2 cellular contexts compared by ENCODE assay signal in genomic region chr6:52361347-52361944, GRCh38.
TF ChIP-seq lines count a peak whose summit lies in the region.

No MANE protein-coding gene starts in this region.

TF ChIP-seq in HEK293, 187 proteins besides CTCF, POLR2A, EP300 and RAD21 (continued from another document):
- TF ChIP-seq, protein P1, sequence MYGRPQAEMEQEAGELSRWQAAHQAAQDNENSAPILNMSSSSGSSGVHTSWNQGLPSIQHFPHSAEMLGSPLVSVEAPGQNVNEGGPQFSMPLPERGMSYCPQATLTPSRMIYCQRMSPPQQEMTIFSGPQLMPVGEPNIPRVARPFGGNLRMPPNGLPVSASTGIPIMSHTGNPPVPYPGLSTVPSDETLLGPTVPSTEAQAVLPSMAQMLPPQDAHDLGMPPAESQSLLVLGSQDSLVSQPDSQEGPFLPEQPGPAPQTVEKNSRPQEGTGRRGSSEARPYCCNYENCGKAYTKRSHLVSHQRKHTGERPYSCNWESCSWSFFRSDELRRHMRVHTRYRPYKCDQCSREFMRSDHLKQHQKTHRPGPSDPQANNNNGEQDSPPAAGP (tag by site-specific recombination; IDR thresholded peaks at IDR 0.05) = peak; percentile 99
- TF ChIP-seq, protein P2, sequence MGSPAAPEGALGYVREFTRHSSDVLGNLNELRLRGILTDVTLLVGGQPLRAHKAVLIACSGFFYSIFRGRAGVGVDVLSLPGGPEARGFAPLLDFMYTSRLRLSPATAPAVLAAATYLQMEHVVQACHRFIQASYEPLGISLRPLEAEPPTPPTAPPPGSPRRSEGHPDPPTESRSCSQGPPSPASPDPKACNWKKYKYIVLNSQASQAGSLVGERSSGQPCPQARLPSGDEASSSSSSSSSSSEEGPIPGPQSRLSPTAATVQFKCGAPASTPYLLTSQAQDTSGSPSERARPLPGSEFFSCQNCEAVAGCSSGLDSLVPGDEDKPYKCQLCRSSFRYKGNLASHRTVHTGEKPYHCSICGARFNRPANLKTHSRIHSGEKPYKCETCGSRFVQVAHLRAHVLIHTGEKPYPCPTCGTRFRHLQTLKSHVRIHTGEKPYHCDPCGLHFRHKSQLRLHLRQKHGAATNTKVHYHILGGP (tag by site-specific recombination; IDR thresholded peaks at IDR 0.05) = peak; percentile 51; the same call in 1 of the 2 replicates
- TF ChIP-seq ZNF76 (tag by site-specific recombination; IDR thresholded peaks at IDR 0.05; ENCODE audit: borderline replicate concordance, low read depth) (no peak), SP7 (tag by site-specific recombination; IDR thresholded peaks at IDR 0.05) (peak; percentile 83), ZNF561 (tag by site-specific recombination; IDR thresholded peaks at IDR 0.05; ENCODE audit: borderline replicate concordance) (peak; percentile 57; the same call in 1 of the 2 replicates), ZNF843 (tag by site-specific recombination; IDR thresholded peaks at IDR 0.05) (peak; percentile 65; the same call in 1 of the 2 replicates), ZNF366 (tag by site-specific recombination; conservative IDR thresholded peaks at IDR 0.05) (0 out of 2 replicates have a peak, but pooled peaks have one; percentile 9), SALL2 (tag by site-specific recombination; IDR thresholded peaks at IDR 0.05; ENCODE audit: borderline replicate concordance) (no peak), ZSCAN5A (tag by site-specific recombination; IDR thresholded peaks at IDR 0.05) (no peak)

TF ChIP-seq in HepG2, 621 proteins besides CTCF, POLR2A, EP300 and RAD21 (continued from another document):
- TF ChIP-seq RXRB (CRISPR knock-in tag; IDR thresholded peaks at IDR 0.05; ENCODE audit: borderline replicate concordance) (0 out of 2 replicates have a peak, but pooled peaks have one; percentile 18), TCF12 (IDR thresholded peaks at IDR 0.05) (no peak), TCF12 (CRISPR knock-in tag; IDR thresholded peaks at IDR 0.05) (0 out of 2 replicates have a peak, but pooled peaks have one; percentile 13), ARID2 (CRISPR knock-in tag; IDR thresholded peaks at IDR 0.05; ENCODE audit: borderline replicate concordance) (0 out of 2 replicates have a peak, but pooled peaks have one; percentile 49), ZNF367 (CRISPR knock-in tag; IDR thresholded peaks at IDR 0.05; ENCODE audit: borderline replicate concordance) (0 out of 2 replicates have a peak, but pooled peaks have one; percentile 13), ZNF788 (CRISPR knock-in tag; IDR thresholded peaks at IDR 0.05; ENCODE audit: borderline replicate concordance) (peak; percentile 17; the same call in 1 of the 2 replicates), ISL2 (CRISPR knock-in tag; IDR thresholded peaks at IDR 0.05) (0 out of 2 replicates have a peak, but pooled peaks have one; percentile 1), MTERF4 (CRISPR knock-in tag; IDR thresholded peaks at IDR 0.05) (0 out of 2 replicates have a peak, but pooled peaks have one; percentile 18), ZNF317 (CRISPR knock-in tag; IDR thresholded peaks at IDR 0.05) (peak; percentile 56; the same call in 1 of the 2 replicates), ZNF335 (CRISPR knock-in tag; IDR thresholded peaks at IDR 0.05) (0 out of 2 replicates have a peak, but pooled peaks have one; percentile 11), ZNF331 (CRISPR knock-in tag; IDR thresholded peaks at IDR 0.05) (no peak), SRSF1 (optimal IDR thresholded peaks at IDR 0.05; ENCODE audit: low read depth, low read length) (no peak), GZF1 (CRISPR knock-in tag; IDR thresholded peaks at IDR 0.05) (0 out of 2 replicates have a peak, but pooled peaks have one; percentile 42), SNAPC4 (CRISPR knock-in tag; IDR thresholded peaks at IDR 0.05) (peak; percentile 70; the same call in 1 of the 2 replicates), ZNF136 (CRISPR knock-in tag; IDR thresholded peaks at IDR 0.05; ENCODE audit: low read depth) (0 out of 2 replicates have a peak, but pooled peaks have one; percentile 31), NONO (IDR thresholded peaks at IDR 0.05) (no peak), NONO (CRISPR knock-in tag; conservative IDR thresholded peaks at IDR 0.05) (0 out of 2 replicates have a peak, but pooled peaks have one; percentile 2), YEATS2 (CRISPR knock-in tag; IDR thresholded peaks at IDR 0.05; ENCODE audit: borderline replicate concordance) (peak; percentile 33; the same call in 1 of the 2 replicates), PLRG1 (conservative IDR thresholded peaks at IDR 0.05) (no peak), ZNF572 (CRISPR knock-in tag; IDR thresholded peaks at IDR 0.05) (0 out of 2 replicates have a peak, but pooled peaks have one; percentile 57)
